Comparison of ENCODE assay signal across 12 cellular contexts in genomic region chr5:74173665-74174064, GRCh38.
DNase-seq lines count a peak whose midpoint lies in the region; ATAC-seq and TF ChIP-seq lines count a peak whose summit lies in the region.
"Had no signal": no experiment of that assay in that cellular context is flagged by ENCODE, and none has a peak within 500 bp of the region (broad histone marks: within the 10 kb centered on the region; RNA-seq: fewer than 3 reads in every experiment).

No MANE protein-coding gene starts in this region.

- H3K23ac ChIP-seq in mesendoderm (ENCODE audit: low read length) (no peak overlapping the region), neuronal stem cell (ENCODE audit: low read depth, low read length, poor library complexity) (no peak overlapping the region)

- H3K9me3 ChIP-seq in neuronal stem cell (replicated peaks in 1 of 2; ENCODE audit: control insufficient read depth in 2 of 2, insufficient read depth in 1 of 2, low read depth in 1 of 2, low read length in 2 of 2) = no peaks in the 10 kb centered on the region
- H3K9me3 ChIP-seq: BLaER1 treated with 17β-estradiol and CSF1 and Interleukin-3, amounts not matched to agents 10 nM and 100 nM had no signal

- ATAC-seq in GM23338 = no peak

- no peaks in the 10 kb centered on the region for H3K4me1 ChIP-seq in GM23338 (ENCODE audit: insufficient read depth)
- no peaks in the 10 kb centered on the region for H3K4me1 ChIP-seq in mesendoderm (ENCODE audit: control insufficient read depth, low read depth, low read length)
- H3K4me1 ChIP-seq in neuronal stem cell (ENCODE audit: control insufficient read depth in 2 of 2, insufficient read depth in 1 of 2, low read depth in 1 of 2, low read length in 2 of 2) = peaks cover 6 to 14% of the 10 kb centered on the region in 2 donors
- H3K4me1 ChIP-seq: BLaER1 treated with 17β-estradiol and CSF1 and Interleukin-3, amounts not matched to agents 10 nM and 100 nM had no signal

- H3K27me3 ChIP-seq in GM23338 (ENCODE audit: insufficient read depth) (no peaks in the 10 kb centered on the region), mesendoderm (ENCODE audit: insufficient read depth, low read length, poor library complexity) (no peaks in the 10 kb centered on the region), neuronal stem cell (ENCODE audit: control insufficient read depth in 3 of 3, insufficient read depth in 3 of 3, low read depth in 1 of 3, low read length in 3 of 3) (no peaks in the 10 kb centered on the region)
- H3K27me3 ChIP-seq: BLaER1 treated with 17β-estradiol and CSF1 and Interleukin-3, amounts not matched to agents 10 nM and 100 nM had no signal

- H3K56ac ChIP-seq in mesendoderm (ENCODE audit: low read length) = peak overlapping the region; percentile 20

- no peak overlapping the region for H2BK5ac ChIP-seq in mesendoderm (ENCODE audit: low read length)
- H2BK5ac ChIP-seq in neuronal stem cell (ENCODE audit: low read length) = no peak overlapping the region

- H2AFZ ChIP-seq in GM23338 (peak overlapping the region; percentile 83; the same call in 1 of the 2 replicates), neuronal stem cell (ENCODE audit: low read length) (peak overlapping the region; percentile 67)

- no peaks in the 10 kb centered on the region for H3F3A ChIP-seq in GM23338 (replicated peaks; ENCODE audit: low read depth)

- no peak overlapping the region for H4K8ac ChIP-seq in mesendoderm (ENCODE audit: low read depth, low read length)
- no peak overlapping the region for H4K8ac ChIP-seq in neuronal stem cell (ENCODE audit: low read depth, low read length)

- peaks cover 14% of the 10 kb centered on the region for H3K4me1 Mint-ChIP-seq in GM23338
- peaks cover 50% of the 10 kb centered on the region for H3K4me1 Mint-ChIP-seq in brain
- H3K4me1 Mint-ChIP-seq: CD4-positive, CD25-positive, alpha-beta regulatory T cell had no signal

- no peak for DNase-seq in GM23338 (ENCODE audit: low spot score)
- DNase-seq in mesendoderm = no peak
- no peak for DNase-seq in neuronal stem cell (ENCODE audit: low spot score)
- no peak for DNase-seq in activated CD4-positive, CD25-positive, alpha-beta regulatory T cell treated with anti-CD3 and anti-CD28 coated beads, Interleukin-2, amount 50 U/mL, for 72 hours
- DNase-seq in hippocampal formation (lab: John Stamatoyannopoulos, UW) = no peak
- no peak for DNase-seq in DMS79 treated with DMSO at 0.1 percent for 48 hours (lab: John Stamatoyannopoulos, UW)
- DNase-seq: 8988T; ACHN; CD4-positive, CD25-positive, alpha-beta regulatory T cell; DMS53 had no signal

- H3K79me2 ChIP-seq in GM23338 (replicated peaks; ENCODE audit: insufficient read depth) (no peaks in the 10 kb centered on the region), mesendoderm (ENCODE audit: control insufficient read depth, insufficient read depth, low read length) (no peaks in the 10 kb centered on the region)

- H3K18ac ChIP-seq in mesendoderm (ENCODE audit: low read length) (peak overlapping the region; percentile 56), neuronal stem cell (ENCODE audit: low read length) (no peak overlapping the region)

- H3K27ac ChIP-seq in GM23338 (ENCODE audit: low read depth) (no peak overlapping the region), mesendoderm (ENCODE audit: low read depth, low read length) (no peak overlapping the region), neuronal stem cell (replicated peaks; ENCODE audit: low read length) (no peak overlapping the region)
- H3K27ac ChIP-seq: BLaER1 treated with 17β-estradiol and CSF1 and Interleukin-3, amounts not matched to agents 10 nM and 100 nM had no signal

- H4K91ac ChIP-seq in neuronal stem cell (ENCODE audit: low read depth, low read length, poor library complexity) = no peak overlapping the region

- H3K4ac ChIP-seq in mesendoderm (ENCODE audit: low read depth, low read length) = no peak overlapping the region
- H3K4ac ChIP-seq in neuronal stem cell (ENCODE audit: low read length) = no peak overlapping the region

- H4K5ac ChIP-seq in mesendoderm (ENCODE audit: low read length) = no peak overlapping the region

- H3K4me2 ChIP-seq in GM23338 (no peak overlapping the region), mesendoderm (ENCODE audit: low read length) (no peak overlapping the region), neuronal stem cell (ENCODE audit: insufficient read depth, low read length, poor library complexity, severe bottlenecking) (no peak overlapping the region)

- H2AK5ac ChIP-seq in mesendoderm (ENCODE audit: low read length) (no peak overlapping the region), neuronal stem cell (ENCODE audit: low read depth, low read length) (no peak overlapping the region)

- H3K27me3 Mint-ChIP-seq in GM23338 (ENCODE audit: insufficient read depth, low read depth, poor library complexity) (peaks cover 8% of the 10 kb centered on the region), brain (peaks cover 10% of the 10 kb centered on the region)
- H3K27me3 Mint-ChIP-seq: CD4-positive, CD25-positive, alpha-beta regulatory T cell had no signal

- H3K4me3 Mint-ChIP-seq in GM23338 (no peak overlapping the region), brain (no peak overlapping the region)
- H3K4me3 Mint-ChIP-seq: CD4-positive, CD25-positive, alpha-beta regulatory T cell had no signal

- no peak overlapping the region for H3K4me3 ChIP-seq in GM23338
- no peak overlapping the region for H3K4me3 ChIP-seq in mesendoderm (ENCODE audit: low read length)
- H3K4me3 ChIP-seq in neuronal stem cell (ENCODE audit: low read length in 2 of 2) = no peak overlapping the region
- H3K4me3 ChIP-seq: BLaER1 treated with 17β-estradiol and CSF1 and Interleukin-3, amounts not matched to agents 10 nM and 100 nM had no signal

- no peaks in the 10 kb centered on the region for H3K9me3 Mint-ChIP-seq in GM23338
- peaks cover 0 to 4% (median 0%) of the 10 kb centered on the region in 5 experiments for H3K9me3 Mint-ChIP-seq in brain

- TF ChIP-seq CTCF in GM23338 (conservative IDR thresholded peaks at IDR 0.05; ENCODE audit: low read depth in 2 of 2) = no peak
- TF ChIP-seq CTCF in brain (conservative IDR thresholded peaks at IDR 0.05) = no peak

- no peaks in the 10 kb centered on the region for H4K20me1 ChIP-seq in GM23338 (replicated peaks; ENCODE audit: insufficient read depth)
- H4K20me1 ChIP-seq: BLaER1 treated with 17β-estradiol and CSF1 and Interleukin-3, amounts not matched to agents 10 nM and 100 nM had no signal

- no peak overlapping the region for H2BK12ac ChIP-seq in neuronal stem cell (ENCODE audit: low read length)

- H3K79me1 ChIP-seq in mesendoderm (ENCODE audit: low read length) (no peaks in the 10 kb centered on the region), neuronal stem cell (ENCODE audit: low read depth, low read length) (no peaks in the 10 kb centered on the region)

- no peak overlapping the region for H2BK120ac ChIP-seq in mesendoderm (ENCODE audit: low read depth, low read length)
- H2BK120ac ChIP-seq in neuronal stem cell (ENCODE audit: low read depth, low read length) = no peak overlapping the region

- H3K36me3 ChIP-seq in GM23338 (ENCODE audit: insufficient read depth) = no peaks in the 10 kb centered on the region
- H3K36me3 ChIP-seq in mesendoderm (ENCODE audit: control insufficient read depth, insufficient read depth, low read length) = no peaks in the 10 kb centered on the region
- no peaks in the 10 kb centered on the region for H3K36me3 ChIP-seq in neuronal stem cell (replicated peaks in 1 of 2; ENCODE audit: control insufficient read depth in 2 of 2, insufficient read depth in 2 of 2, low read length in 2 of 2)
- H3K36me3 ChIP-seq: BLaER1 treated with 17β-estradiol and CSF1 and Interleukin-3, amounts not matched to agents 10 nM and 100 nM had no signal

- no CpG with 5 or more reads among the region's 7 CpGs for WGBS in mesendoderm (ENCODE audit: extremely low coverage, insufficient coverage, low lambda C conversion rate)
- no CpG with 5 or more reads among the region's 7 CpGs for WGBS in neuronal stem cell (ENCODE audit: extremely low coverage in 2 of 2, insufficient read length in 2 of 2, insufficient replicate concordance in 1 of 2), 2 donors

- H2BK15ac ChIP-seq in mesendoderm (replicated peaks; ENCODE audit: low read depth) = no peak overlapping the region
- no peak overlapping the region for H2BK15ac ChIP-seq in neuronal stem cell (ENCODE audit: low read length)

- peaks cover 20% of the 10 kb centered on the region for H3K9me2 ChIP-seq in GM23338 (ENCODE audit: insufficient read depth)

- no peak overlapping the region for H3K14ac ChIP-seq in neuronal stem cell (ENCODE audit: low read length)

- no peak overlapping the region for H3K9ac ChIP-seq in mesendoderm (ENCODE audit: low read length)
- H3K9ac ChIP-seq in neuronal stem cell (ENCODE audit: low read depth, low read length, poor library complexity) = no peak overlapping the region
- H3K9ac ChIP-seq: BLaER1 treated with 17β-estradiol and CSF1 and Interleukin-3, amounts not matched to agents 10 nM and 100 nM had no signal

- H3K36me3 Mint-ChIP-seq in GM23338 (ENCODE audit: low read depth) (no peaks in the 10 kb centered on the region), brain (no peaks in the 10 kb centered on the region)
- H3K36me3 Mint-ChIP-seq: CD4-positive, CD25-positive, alpha-beta regulatory T cell had no signal

- H3K27ac Mint-ChIP-seq in GM23338 (no peak overlapping the region; the same call in 1 of the 2 replicates), brain (peak overlapping the region in 3 of 5 experiments; percentile 20 to 67 (median 58))

TF ChIP-seq in GM23338, 12 proteins besides CTCF, POLR2A, EP300 and RAD21 (continues in another document):
- no peak for TF ChIP-seq ZNF331 (CRISPR knock-in tag; IDR thresholded peaks at IDR 0.05; ENCODE audit: low read depth)
- TF ChIP-seq NANOG (IDR thresholded peaks at IDR 0.05; ENCODE audit: borderline replicate concordance) = no peak
